In genomic region chr4:7323872-7324650, GRCh38 we compare ENCODE assay signal across 11 cellular contexts.
DNase-seq lines count a peak whose midpoint lies in the region; ATAC-seq and TF ChIP-seq lines count a peak whose summit lies in the region.
"Had no signal": no experiment of that assay in that cellular context is flagged by ENCODE, and none has a peak within 500 bp of the region (broad histone marks: within the 10 kb centered on the region; RNA-seq: fewer than 3 reads in every experiment).

No MANE protein-coding gene starts in this region.

- no peak overlapping the region for H2AFZ ChIP-seq in neural progenitor cell (replicated peaks)

- H3K9ac ChIP-seq in neural progenitor cell = no peak overlapping the region

- H3K27ac Mint-ChIP-seq in neural progenitor cell = peak overlapping the region; percentile 57
- H3K27ac Mint-ChIP-seq in progenitor cell of endocrine pancreas = no peak overlapping the region

- no peak overlapping the region for H3K4me3 ChIP-seq in neural progenitor cell
- H3K4me3 ChIP-seq: MG63 had no signal

- H4K20me1 ChIP-seq in neural progenitor cell (ENCODE audit: low read depth) = peaks cover 4% of the 10 kb centered on the region

- peak; percentile 1 for DNase-seq in NCI-H446 treated with DMSO at 0.1 percent for 48 hours (lab: John Stamatoyannopoulos, UW)
- no peak for DNase-seq in NCI-H446 (lab: John Stamatoyannopoulos, UW)
- peak; percentile 75 for DNase-seq in NCI-H128 (lab: John Stamatoyannopoulos, UW; ENCODE audit: unreplicated experiment)
- DNase-seq in neural progenitor cell (ENCODE audit: low spot score) = peak; percentile 63
- DNase-seq in AG20443 (ENCODE audit: low spot score) = no peak
- DNase-seq in progenitor cell of endocrine pancreas (ENCODE audit: low spot score, unreplicated experiment) = no peak
- DNase-seq: foreskin melanocyte, MG63 had no signal

- H3K9me3 ChIP-seq in neural progenitor cell (ENCODE audit: low read depth) = no peaks in the 10 kb centered on the region
- H3K9me3 ChIP-seq: MG63 had no signal

- peaks cover 4% of the 10 kb centered on the region for H3K27me3 Mint-ChIP-seq in neural progenitor cell (ENCODE audit: insufficient read depth, low read depth)
- H3K27me3 Mint-ChIP-seq in progenitor cell of endocrine pancreas = peaks cover 12% of the 10 kb centered on the region

- peaks cover 30% of the 10 kb centered on the region for H3K4me1 ChIP-seq in neural progenitor cell

- TF ChIP-seq CTCF in neural progenitor cell (IDR thresholded peaks at IDR 0.05) = no peak
- TF ChIP-seq CTCF in progenitor cell of endocrine pancreas (IDR thresholded peaks at IDR 0.05; ENCODE audit: unreplicated experiment) = no peak

- peaks cover 24% of the 10 kb centered on the region for H3F3A ChIP-seq in neural progenitor cell (ENCODE audit: low read depth)

- ATAC-seq in SK-N-SH treated with all-trans-retinoic acid at 6 μM for 48 hours (peak; percentile 58), GM18907 (IDR thresholded peaks at IDR 0.05; ENCODE audit: unreplicated experiment) (no peak)

- H3K27ac ChIP-seq in neural progenitor cell = peak overlapping the region; percentile 10

- no peaks in the 10 kb centered on the region for H3K36me3 ChIP-seq in neural progenitor cell
- H3K36me3 ChIP-seq: MG63 had no signal

- H3K4me2 ChIP-seq in neural progenitor cell = peak overlapping the region; percentile 32

- H3K4me3 Mint-ChIP-seq in neural progenitor cell (no peak overlapping the region), progenitor cell of endocrine pancreas (ENCODE audit: low read depth) (no peak overlapping the region)
- H3K4me3 Mint-ChIP-seq: nephron had no signal

- no peaks in the 10 kb centered on the region for H3K27me3 ChIP-seq in neural progenitor cell
- H3K27me3 ChIP-seq: MG63 had no signal

- H3K36me3 Mint-ChIP-seq in neural progenitor cell = no peaks in the 10 kb centered on the region
- no peaks in the 10 kb centered on the region for H3K36me3 Mint-ChIP-seq in progenitor cell of endocrine pancreas (ENCODE audit: insufficient read depth)

- H3K4me1 Mint-ChIP-seq in neural progenitor cell (peaks cover 43% of the 10 kb centered on the region), progenitor cell of endocrine pancreas (ENCODE audit: low read depth) (no peaks in the 10 kb centered on the region)

- no peaks in the 10 kb centered on the region for H3K79me2 ChIP-seq in neural progenitor cell (ENCODE audit: low read depth)

- H3K9me3 Mint-ChIP-seq in neural progenitor cell (peaks cover 3% of the 10 kb centered on the region), progenitor cell of endocrine pancreas (ENCODE audit: low read depth) (no peaks in the 10 kb centered on the region)

TF ChIP-seq in SK-N-SH treated with all-trans-retinoic acid at 6 μM for 48 hours, 23 proteins besides CTCF, POLR2A, EP300 and RAD21:
- TF ChIP-seq BACH2 (CRISPR knock-in tag; IDR thresholded peaks at IDR 0.05; ENCODE audit: borderline replicate concordance) (no peak), PATZ1 (CRISPR knock-in tag; IDR thresholded peaks at IDR 0.05; ENCODE audit: borderline replicate concordance) (no peak), ZC3H10 (CRISPR knock-in tag; IDR thresholded peaks at IDR 0.05) (no peak), CREB5 (CRISPR knock-in tag; IDR thresholded peaks at IDR 0.05; ENCODE audit: low read depth) (no peak), SNAI2 (CRISPR knock-in tag; IDR thresholded peaks at IDR 0.05) (no peak), ZNF8 (CRISPR knock-in tag; IDR thresholded peaks at IDR 0.05) (no peak), GLIS3 (CRISPR knock-in tag; IDR thresholded peaks at IDR 0.05) (no peak), ZNF565 (CRISPR knock-in tag; conservative IDR thresholded peaks at IDR 0.05; ENCODE audit: low read depth) (no peak), ISL1 (CRISPR knock-in tag; IDR thresholded peaks at IDR 0.05) (no peak), PPARA (CRISPR knock-in tag; IDR thresholded peaks at IDR 0.05; ENCODE audit: borderline replicate concordance) (no peak), ESRRG (CRISPR knock-in tag; IDR thresholded peaks at IDR 0.05) (no peak), RARB (CRISPR knock-in tag; IDR thresholded peaks at IDR 0.05) (no peak), ZFP3 (CRISPR knock-in tag; IDR thresholded peaks at IDR 0.05) (no peak), ZNF70 (CRISPR knock-in tag; IDR thresholded peaks at IDR 0.05) (no peak), OSR1 (CRISPR knock-in tag; IDR thresholded peaks at IDR 0.05) (no peak)

Comparison
In these comparisons a context has a peak if more than half of its experiments do, and no peak if none do; other contexts are left out.
1. DNase-seq: peak in NCI-H446 treated with DMSO at 0.1 percent for 48 hours (single experiment), NCI-H128 (single experiment) and neural progenitor cell (single experiment); none in NCI-H446 (0 of 2), AG20443 (single experiment) and progenitor cell of endocrine pancreas (single experiment).